8 cellular contexts compared by ENCODE assay signal in genomic region chr1:42259059-42259738, GRCh38.
A peak's percentile ranks its signal among the peaks of the same experiment; 100 is the strongest.
DNase-seq lines count a peak whose midpoint lies in the region; ATAC-seq and TF ChIP-seq lines count a peak whose summit lies in the region.

No MANE protein-coding gene starts in this region.

- TF ChIP-seq CTCF in KMS-11 (conservative IDR thresholded peaks at IDR 0.05; ENCODE audit: low read depth, low read length) (no peak), omental fat pad (IDR thresholded peaks at IDR 0.05) (no peak)

- no peaks in the 10 kb centered on the region for H3K27me3 Mint-ChIP-seq in activated naive CD8-positive, alpha-beta T cell treated with anti-CD3 and anti-CD28 coated beads for 36 hours
- H3K27me3 Mint-ChIP-seq in effector memory CD8-positive, alpha-beta T cell, result no peaks in the 10 kb centered on the region

- DNase-seq in EL (peak; percentile 5), dermis blood vessel endothelial cell (peak; percentile 20), omental fat pad (ENCODE audit: low spot score) (no peak), HEK293T (ENCODE audit: extremely low spot score) (no peak)
- no peak for DNase-seq in activated naive CD8-positive, alpha-beta T cell treated with anti-CD3 and anti-CD28 coated beads for 36 hours
- no peak for DNase-seq in effector memory CD8-positive, alpha-beta T cell

- H3K4me3 ChIP-seq in KMS-11 (IDR thresholded peaks at IDR 0.05; ENCODE audit: insufficient read depth, low read depth, low read length), result no peak overlapping the region

- ATAC-seq in omental fat pad (ENCODE audit: low FRiP score), result peak; percentile 54
- ATAC-seq in GM18907 (IDR thresholded peaks at IDR 0.05; ENCODE audit: unreplicated experiment), result no peak
- no peak for ATAC-seq in effector memory CD8-positive, alpha-beta T cell (replicated peaks)

- H3K27ac Mint-ChIP-seq in activated naive CD8-positive, alpha-beta T cell treated with anti-CD3 and anti-CD28 coated beads for 36 hours, result no peak overlapping the region
- peak overlapping the region in 1 of 2 donors; percentile 17 for H3K27ac Mint-ChIP-seq in effector memory CD8-positive, alpha-beta T cell

- peaks cover 5% of the 10 kb centered on the region for H3K9me3 Mint-ChIP-seq in activated naive CD8-positive, alpha-beta T cell treated with anti-CD3 and anti-CD28 coated beads for 36 hours
- H3K9me3 Mint-ChIP-seq in effector memory CD8-positive, alpha-beta T cell, result no peaks in the 10 kb centered on the region

- POLR2A ChIA-PET in HEK293T (lab: Yijun Ruan, JAX), result interaction anchor here (1.1 kb wide), 1 partner anchor 76 kb away, joined by 3 read pairs; no protein-coding TSS in a partner anchor

- H3K27me3 ChIP-seq in KMS-11 (ENCODE audit: insufficient read depth, low read depth), result no peaks in the 10 kb centered on the region

- H3K27ac ChIP-seq in KMS-11, result peak overlapping the region; percentile 57

- peaks cover 51% of the 10 kb centered on the region for H3K36me3 Mint-ChIP-seq in activated naive CD8-positive, alpha-beta T cell treated with anti-CD3 and anti-CD28 coated beads for 36 hours
- H3K36me3 Mint-ChIP-seq in effector memory CD8-positive, alpha-beta T cell (ENCODE audit: insufficient read depth), result peaks cover 13% of the 10 kb centered on the region

- no peak overlapping the region for H3K4me3 Mint-ChIP-seq in activated naive CD8-positive, alpha-beta T cell treated with anti-CD3 and anti-CD28 coated beads for 36 hours
- H3K4me3 Mint-ChIP-seq in effector memory CD8-positive, alpha-beta T cell, result no peak overlapping the region

- H3K4me2 ChIP-seq in KMS-11, result peak overlapping the region; percentile 89

- H3K4me1 ChIP-seq in KMS-11 (ENCODE audit: low read depth, poor library complexity, severe bottlenecking), result peaks cover 72% of the 10 kb centered on the region

- H3K79me2 ChIP-seq in KMS-11 (ENCODE audit: insufficient read depth, low read depth), result peaks cover 55% of the 10 kb centered on the region

- peaks cover 13% of the 10 kb centered on the region; the same call in 1 of the 2 replicates for H4K20me1 ChIP-seq in KMS-11 (ENCODE audit: insufficient read depth)

- no peak overlapping the region for H2AFZ ChIP-seq in KMS-11 (ENCODE audit: low read depth)

- H3K4me1 Mint-ChIP-seq in activated naive CD8-positive, alpha-beta T cell treated with anti-CD3 and anti-CD28 coated beads for 36 hours, result peaks cover 42% of the 10 kb centered on the region
- H3K4me1 Mint-ChIP-seq in effector memory CD8-positive, alpha-beta T cell (ENCODE audit: low read depth in 2 of 2), result peaks cover 20 to 46% of the 10 kb centered on the region in 2 donors

- H3K36me3 ChIP-seq in KMS-11 (ENCODE audit: insufficient read depth), result no peaks in the 10 kb centered on the region

- CTCF ChIA-PET in HEK293T (lab: Yijun Ruan, JAX), result interaction anchor here (0.6 to 0.9 kb wide), 2 partner anchors 86 to 265 kb away, joined by 3 read pairs; no protein-coding TSS in a partner anchor

- H3K9ac ChIP-seq in KMS-11, result peak overlapping the region; percentile 6; the same call in 1 of the 2 replicates

TF ChIP-seq in HEK293T, 16 proteins besides CTCF, POLR2A, EP300 and RAD21:
- no peak for TF ChIP-seq ELF4 (IDR thresholded peaks at IDR 0.05)
- TF ChIP-seq SUZ12 (IDR thresholded peaks at IDR 0.05), result no peak
- no peak for TF ChIP-seq LEF1 (IDR thresholded peaks at IDR 0.05; ENCODE audit: borderline replicate concordance)
- TF ChIP-seq NFRKB (IDR thresholded peaks at IDR 0.05), result no peak
- no peak for TF ChIP-seq TARDBP (IDR thresholded peaks at IDR 0.05)
- TF ChIP-seq ZNF384 (IDR thresholded peaks at IDR 0.05), result no peak
- no peak for TF ChIP-seq FOXA1 (IDR thresholded peaks at IDR 0.05)
- TF ChIP-seq FOXM1 (IDR thresholded peaks at IDR 0.05; ENCODE audit: borderline replicate concordance), result no peak

Comparison
In these comparisons a context has a peak if more than half of its experiments do, and no peak if none do; other contexts are left out.
1. DNase-seq: peak in EL (single experiment) and dermis blood vessel endothelial cell (single experiment); none in omental fat pad (single experiment), activated naive CD8-positive, alpha-beta T cell treated with anti-CD3 and anti-CD28 coated beads for 36 hours (single experiment), effector memory CD8-positive, alpha-beta T cell (0 of 3) and HEK293T (single experiment).